10 cellular contexts compared by ENCODE assay signal in genomic region chr2:231124833-231125232, GRCh38. TPM values are rescaled to one million over a fixed set of nuclear protein-coding genes. Genes with fewer than 3 reads are reported as not detected.
DNase-seq lines count a peak whose midpoint lies in the region; ATAC-seq and TF ChIP-seq lines count a peak whose summit lies in the region.
"Had no signal": no experiment of that assay in that cellular context is flagged by ENCODE, and none has a peak within 500 bp of the region (broad histone marks: within the 10 kb centered on the region; RNA-seq: fewer than 3 reads in every experiment).

TSS of gene HTR2B (minus strand) at chr2:231125042. CDS start at chr2:231123764, 1,278 bp downstream.

- H3K36me3 Mint-ChIP-seq in central memory CD8-positive, alpha-beta T cell (ENCODE audit: insufficient read depth), result no peaks in the 10 kb centered on the region

- H3K27ac ChIP-seq in HUES48 (ENCODE audit: low read depth, low read length) (peak within 1 kb of the TSS; percentile 69), mesendoderm (ENCODE audit: low read depth, low read length) (no peak within 1 kb of the TSS)

- H2BK120ac ChIP-seq in mesendoderm (ENCODE audit: low read depth, low read length), result no peak within 1 kb of the TSS

- H3K4me2 ChIP-seq in mesendoderm (ENCODE audit: low read length), result no peak within 1 kb of the TSS

- peaks cover 6% of the 10 kb centered on the region for H3K4me1 Mint-ChIP-seq in central memory CD8-positive, alpha-beta T cell

- no peaks in the 10 kb centered on the region for H3K27me3 Mint-ChIP-seq in central memory CD8-positive, alpha-beta T cell

- H3K9ac ChIP-seq in HUES48 (ENCODE audit: low read depth, low read length) (no peak within 1 kb of the TSS), mesendoderm (ENCODE audit: low read length) (no peak within 1 kb of the TSS)

- no peak within 1 kb of the TSS for H4K5ac ChIP-seq in mesendoderm (ENCODE audit: low read length)

- no peak within 1 kb of the TSS for H3K23ac ChIP-seq in mesendoderm (ENCODE audit: low read length)

- no peak within 1 kb of the TSS for H2AK5ac ChIP-seq in mesendoderm (ENCODE audit: low read length)

- H3K4me1 ChIP-seq in BE2C, result no peaks in the 10 kb centered on the region; the same call in 1 of the 2 replicates
- peaks cover 37% of the 10 kb centered on the region for H3K4me1 ChIP-seq in HUES48 (ENCODE audit: control insufficient read depth, insufficient read depth, low read length)
- peaks cover 5% of the 10 kb centered on the region for H3K4me1 ChIP-seq in mesendoderm (ENCODE audit: control insufficient read depth, low read depth, low read length)

- H3K4me3 Mint-ChIP-seq in central memory CD8-positive, alpha-beta T cell, result no peak within 1 kb of the TSS

- H3K9me3 Mint-ChIP-seq in central memory CD8-positive, alpha-beta T cell, result no peaks in the 10 kb centered on the region

- H3K18ac ChIP-seq in mesendoderm (ENCODE audit: low read length), result no peak within 1 kb of the TSS

- no peaks in the 10 kb centered on the region for H3K79me2 ChIP-seq in mesendoderm (ENCODE audit: control insufficient read depth, insufficient read depth, low read length)

- no peak within 1 kb of the TSS for H3K4ac ChIP-seq in mesendoderm (ENCODE audit: low read depth, low read length)

- H3K79me1 ChIP-seq in mesendoderm (ENCODE audit: low read length), result no peaks in the 10 kb centered on the region

- H3K4me3 ChIP-seq in BE2C (ENCODE audit: low read depth, low read length) (peak within 1 kb of the TSS; percentile 51), HUES48 (ENCODE audit: low read depth, low read length) (no peak within 1 kb of the TSS), mesendoderm (ENCODE audit: low read length) (no peak within 1 kb of the TSS)

- TF ChIP-seq CTCF in BE2C (IDR thresholded peaks at IDR 0.05; ENCODE audit: low read depth, low read length), result no peak

- no peaks in the 10 kb centered on the region for H3K36me3 ChIP-seq in BE2C
- H3K36me3 ChIP-seq in HUES48 (ENCODE audit: control insufficient read depth, insufficient read depth, low read length), result no peaks in the 10 kb centered on the region
- H3K36me3 ChIP-seq in mesendoderm (ENCODE audit: control insufficient read depth, insufficient read depth, low read length), result no peaks in the 10 kb centered on the region

- H3K9me3 ChIP-seq in BE2C (no peaks in the 10 kb centered on the region), HUES48 (ENCODE audit: control insufficient read depth, insufficient read depth, low read length) (no peaks in the 10 kb centered on the region)

- WGBS in mesendoderm (ENCODE audit: extremely low coverage, insufficient coverage, low lambda C conversion rate), result no CpG with 5 or more reads among the region's 4 CpGs

- H2BK15ac ChIP-seq in mesendoderm (replicated peaks; ENCODE audit: low read depth), result no peak within 1 kb of the TSS

- peak within 1 kb of the TSS; percentile 7 for H3K27ac Mint-ChIP-seq in central memory CD8-positive, alpha-beta T cell (ENCODE audit: low read depth)

- no peak within 1 kb of the TSS for H4K8ac ChIP-seq in mesendoderm (ENCODE audit: low read depth, low read length)

- DNase-seq in BE2C (peak; percentile 38), mesendoderm (peak; percentile 49), NAMALWA (ENCODE audit: low spot score) (no peak), DMS153 (lab: John Stamatoyannopoulos, UW) (no peak)
- DNase-seq in central memory CD8-positive, alpha-beta T cell (ENCODE audit: low spot score in 2 of 2), result no peak
- DNase-seq in central memory CD4-positive, alpha-beta T cell, result no peak
- DNase-seq: activated effector memory CD4-positive, alpha-beta T cell treated with Interleukin-2 at 50 U/mL for 16 hours; DMS79 treated with DMSO at 0.1 percent for 48 hours had no signal

- no peak for ATAC-seq in central memory CD8-positive, alpha-beta T cell (replicated peaks; ENCODE audit: extremely low read depth, poor library complexity, severe bottlenecking)
- ATAC-seq in HG02678 (IDR thresholded peaks at IDR 0.05; ENCODE audit: unreplicated experiment), result no peak

- no peak within 1 kb of the TSS for H2BK5ac ChIP-seq in mesendoderm (ENCODE audit: low read length)

- no peak within 1 kb of the TSS for H3K56ac ChIP-seq in mesendoderm (ENCODE audit: low read length)

- H3K27me3 ChIP-seq in BE2C, result no peaks in the 10 kb centered on the region
- H3K27me3 ChIP-seq in HUES48 (ENCODE audit: control insufficient read depth, insufficient read depth, low read length), result no peaks in the 10 kb centered on the region
- H3K27me3 ChIP-seq in mesendoderm (ENCODE audit: insufficient read depth, low read length, poor library complexity), result no peaks in the 10 kb centered on the region

RNA-seq across cellular contexts. Expression of gene HTR2B, which starts in this region (rescaled TPM):
- polyA plus RNA-seq in BE2C (2012; ENCODE audit: insufficient read depth, insufficient read length, low read depth), result 8.6 TPM
- not detected for polyA plus RNA-seq in mesendoderm (2013, experiment 1 of 2)
- not detected for polyA plus RNA-seq in mesendoderm (2013, experiment 2 of 2)

Comparison
In these comparisons a context has a peak if more than half of its experiments do, and no peak if none do; other contexts are left out.
1. DNase-seq: peak in BE2C (single experiment) and mesendoderm (single experiment); none in central memory CD8-positive, alpha-beta T cell (0 of 2), NAMALWA (single experiment), DMS153 (single experiment) and central memory CD4-positive, alpha-beta T cell (single experiment).